In the genomic region with DNA sequence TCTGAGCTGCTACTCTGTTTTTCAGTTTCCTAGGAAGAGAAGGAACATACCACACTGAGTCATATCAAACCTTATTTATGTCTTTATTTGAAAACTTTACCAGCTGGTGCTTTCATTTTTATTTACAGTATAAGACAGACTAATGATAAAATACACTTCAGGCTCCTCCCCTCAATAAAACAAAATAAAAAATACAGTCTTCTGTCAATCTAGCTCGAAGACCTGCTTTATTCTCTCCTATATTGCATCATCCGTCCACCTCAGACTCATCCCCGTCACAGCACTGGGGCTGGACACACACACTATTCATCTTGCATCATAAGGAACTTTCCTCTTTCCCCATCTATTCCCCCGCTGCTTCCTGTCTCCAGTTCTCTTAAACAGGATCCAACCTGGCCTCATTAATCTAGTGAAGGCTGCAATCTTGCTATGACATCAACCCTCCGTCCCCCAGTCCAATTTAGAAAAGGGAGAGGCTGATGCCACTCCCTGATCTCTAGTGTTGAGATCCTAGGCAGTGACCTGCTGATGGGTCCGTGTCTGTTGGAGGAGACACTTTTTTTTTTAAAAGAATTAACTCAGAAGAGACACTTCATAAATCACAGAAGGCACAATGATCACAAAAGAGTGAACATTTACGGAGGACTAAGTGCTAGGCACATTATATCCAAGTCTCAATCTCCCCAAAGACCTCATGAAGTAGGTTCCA, we compare ENCODE assay signal across 8 cellular contexts. TPM values are rescaled to one million over a fixed set of nuclear protein-coding genes. Genes with fewer than 3 reads are reported as not detected.
DNase-seq lines count a peak whose midpoint lies in the region; ATAC-seq, FAIRE-seq and TF ChIP-seq lines count a peak whose summit lies in the region.

No MANE protein-coding gene starts in this region.

- H3K4me1 ChIP-seq in ACC112 (ENCODE audit: control insufficient read depth, insufficient read depth, low read length, unreplicated experiment) (peaks cover 18% of the 10 kb centered on the region), heart left ventricle (peaks cover 20 to 77% (median 55%) of the 10 kb centered on the region in 12 donors)

- H3K27me3 ChIP-seq in ACC112 (ENCODE audit: insufficient read depth, low read length) (no peaks in the 10 kb centered on the region), heart left ventricle (no peaks in the 10 kb centered on the region)

- FAIRE-seq in D721Med (lab: Jason Lieb, UNC): no peak

- no peaks in the 10 kb centered on the region for H3K9me3 Mint-ChIP-seq in activated naive CD8-positive, alpha-beta T cell (ENCODE audit: low read depth)

- peaks cover 57% of the 10 kb centered on the region for H3K79me2 ChIP-seq in ACC112 (ENCODE audit: control insufficient read depth, insufficient read depth, low read length, unreplicated experiment)

- peaks cover 30% of the 10 kb centered on the region for H3K36me3 ChIP-seq in ACC112 (ENCODE audit: insufficient read depth, low read length)
- peaks cover 0 to 51% (median 46%) of the 10 kb centered on the region in 9 donors for H3K36me3 ChIP-seq in heart left ventricle

- H2AFZ ChIP-seq in ACC112 (ENCODE audit: low read length, unreplicated experiment): no peak overlapping the region

- intact Hi-C loops in heart left ventricle (cut with DNase I) (loop anchor here in 2 of 10 donors (2.0 kb wide), 2 partner anchors 26 to 56 kb away; a partner anchor contains a TSS), posterior vena cava (cut with DNase I) (no loop called here)

- TF ChIP-seq CTCF in GM12864 (IDR thresholded peaks at IDR 0.05; ENCODE audit: low read depth, low read length, missing control alignments) (no peak), heart left ventricle (IDR thresholded peaks at IDR 0.05) (no peak), D721Med (IDR thresholded peaks at IDR 0.05; ENCODE audit: insufficient read depth, missing control alignments) (no peak)

- H3K27ac ChIP-seq in ACC112 (ENCODE audit: low read depth, low read length) (peak overlapping the region; percentile 95), heart left ventricle (peak overlapping the region; percentile 97 to 100 (median 100))

- TF ChIP-seq POLR2A in heart left ventricle (IDR thresholded peaks at IDR 0.05): peak in 1 of 2 donors; percentile 49

- peak overlapping the region; percentile 94 for H3K4me3 Mint-ChIP-seq in activated naive CD8-positive, alpha-beta T cell

- DNase-seq in GM12864 (ENCODE audit: low read depth) (no peak), NCI-H748 treated with DMSO at 0.1 percent for 48 hours (lab: John Stamatoyannopoulos, UW) (peak; percentile 23), heart left ventricle (peak in 2 of 5 donors; percentile 30 to 63), posterior vena cava (ENCODE audit: low spot score) (peak; percentile 83), NCI-H1694 treated with DMSO at 0.1 percent for 48 hours (lab: John Stamatoyannopoulos, UW) (no peak), D721Med (ENCODE audit: insufficient read length, low spot score) (no peak)

- H3K4me1 Mint-ChIP-seq in activated naive CD8-positive, alpha-beta T cell (ENCODE audit: low read depth): peaks cover 60% of the 10 kb centered on the region

- H3K9me3 ChIP-seq in heart left ventricle: no peaks in the 10 kb centered on the region

- no peaks in the 10 kb centered on the region for H3K27me3 Mint-ChIP-seq in activated naive CD8-positive, alpha-beta T cell

- peak in 3 of 4 donors; percentile 20 to 53 (median 50) for ATAC-seq in heart left ventricle

- H3K4me3 ChIP-seq in ACC112 (ENCODE audit: low read depth, low read length) (peak overlapping the region; percentile 78), GM12864 (ENCODE audit: low read depth, low read length) (peak overlapping the region; percentile 86), heart left ventricle (peak overlapping the region; percentile 70 to 100 (median 90))

- 1 to 2% (median 1%) methylated on average over 7 of the region's 7 CpGs for whole genome bisulfite sequencing in heart left ventricle, 4 donors

- H3K27ac Mint-ChIP-seq in activated naive CD8-positive, alpha-beta T cell: peak overlapping the region; percentile 92

- peaks cover 10% of the 10 kb centered on the region for H3K36me3 Mint-ChIP-seq in activated naive CD8-positive, alpha-beta T cell

RNA-seq across cellular contexts. Expression of a gene that starts 1.1 kb away (rescaled TPM):
- total RNA-seq in heart left ventricle (100 to 1,000 TPM in 3 of 9 donors, 10 to 100 TPM in 6; 59.8 to 133 (median 88.1) TPM), posterior vena cava (100 to 1,000 TPM; 113 to 124 TPM)
- polyA plus RNA-seq in heart left ventricle: 100 to 1,000 TPM in 1 of 2 donors, 10 to 100 TPM in 1; 23.8 to 160 TPM

RNA-seq across cellular contexts. Expression of a gene that starts 26.8 kb away (rescaled TPM):
- 10 to 100 TPM in 8 of 9 donors, 1 to 10 TPM in 1; 8.9 to 16.6 (median 13.3) TPM for total RNA-seq in heart left ventricle
- polyA plus RNA-seq in heart left ventricle: 10 to 100 TPM in 1 of 2 donors, 1 to 10 TPM in 1; 6.9 to 11.3 TPM
- 10 to 100 TPM; 12.0 to 19.6 TPM for total RNA-seq in posterior vena cava

RNA-seq across cellular contexts. Expression of a gene that starts 57.4 kb away (rescaled TPM):
- total RNA-seq in heart left ventricle (10 to 100 TPM in 5 of 9 donors, 1 to 10 TPM in 4; 7.4 to 18.3 (median 10.9) TPM), posterior vena cava (10 to 100 TPM in 1 of 2 donors, 1 to 10 TPM in 1; 9.7 to 10.6 TPM)
- polyA plus RNA-seq in heart left ventricle: 10 to 100 TPM; 16.8 to 18.1 TPM

RNA-seq across cellular contexts. Expression of a gene that starts 57.7 kb away (rescaled TPM):
- total RNA-seq in heart left ventricle (1 to 10 TPM; 1.1 to 7.8 (median 1.6) TPM), posterior vena cava (1 to 10 TPM; 6.6 to 8.4 TPM)
- 1 to 10 TPM; 2.3 to 2.7 TPM for polyA plus RNA-seq in heart left ventricle

Comparison
In these comparisons a context has a peak if more than half of its experiments do, and no peak if none do; other contexts are left out.
1. DNase-seq: peak in NCI-H748 treated with DMSO at 0.1 percent for 48 hours (single experiment) and posterior vena cava (single experiment); none in GM12864 (single experiment), NCI-H1694 treated with DMSO at 0.1 percent for 48 hours (single experiment) and D721Med (single experiment).
2. Peak in every context shown above with its lines, with median percentiles within 50 percentile points of each other: H3K4me3 ChIP-seq.